Comparison of ENCODE assay signal across 8 cellular contexts in the genomic region with DNA sequence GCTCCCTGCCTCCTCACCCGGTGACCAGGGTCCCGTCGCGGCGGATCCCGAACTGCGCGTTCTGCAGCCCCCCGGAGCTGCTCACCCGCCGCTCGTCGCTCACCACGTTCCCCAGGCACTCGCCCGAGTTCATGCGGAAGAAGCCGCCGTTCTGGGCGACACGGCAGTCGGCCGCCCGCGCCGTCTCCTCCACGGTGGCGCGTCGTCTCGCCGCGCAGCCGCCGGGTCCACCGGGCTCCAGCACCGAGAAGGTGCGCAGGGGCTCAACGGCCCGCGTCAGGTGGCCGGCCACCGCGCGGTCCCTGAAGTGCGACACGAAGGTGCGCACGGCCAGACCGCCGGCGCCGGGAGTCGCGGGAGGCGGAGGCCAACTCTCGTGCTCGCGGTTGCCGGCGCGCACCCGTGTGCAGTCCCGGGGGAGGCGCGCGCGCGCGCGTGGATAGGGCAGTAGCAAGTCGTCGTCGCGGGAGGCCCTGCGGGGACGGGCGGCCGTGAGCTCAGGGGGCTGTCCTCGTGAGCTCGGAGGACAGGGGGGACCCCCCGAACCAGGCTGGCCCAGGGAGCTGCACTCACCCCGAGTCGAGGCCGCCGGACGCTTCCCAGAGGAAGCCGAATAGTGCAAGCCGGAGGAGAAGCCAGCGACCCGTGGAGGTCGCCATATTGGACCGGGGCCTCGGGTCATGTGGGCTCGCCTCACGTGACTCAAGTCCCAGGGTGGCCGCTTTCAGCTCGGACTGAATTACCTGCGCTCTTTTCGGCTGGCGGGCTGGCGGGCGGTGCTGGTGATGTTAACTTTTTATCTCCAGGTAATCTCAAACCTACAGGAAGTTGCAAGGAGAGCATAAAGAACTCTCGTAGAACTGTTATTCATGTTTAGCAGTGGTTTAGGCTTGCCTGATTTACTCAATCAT. TPM values are rescaled to one million over a fixed set of nuclear protein-coding genes. Genes with fewer than 3 reads are reported as not detected.
DNase-seq lines count a peak whose midpoint lies in the region; ATAC-seq, FAIRE-seq and TF ChIP-seq lines count a peak whose summit lies in the region.

A gene with protein sequence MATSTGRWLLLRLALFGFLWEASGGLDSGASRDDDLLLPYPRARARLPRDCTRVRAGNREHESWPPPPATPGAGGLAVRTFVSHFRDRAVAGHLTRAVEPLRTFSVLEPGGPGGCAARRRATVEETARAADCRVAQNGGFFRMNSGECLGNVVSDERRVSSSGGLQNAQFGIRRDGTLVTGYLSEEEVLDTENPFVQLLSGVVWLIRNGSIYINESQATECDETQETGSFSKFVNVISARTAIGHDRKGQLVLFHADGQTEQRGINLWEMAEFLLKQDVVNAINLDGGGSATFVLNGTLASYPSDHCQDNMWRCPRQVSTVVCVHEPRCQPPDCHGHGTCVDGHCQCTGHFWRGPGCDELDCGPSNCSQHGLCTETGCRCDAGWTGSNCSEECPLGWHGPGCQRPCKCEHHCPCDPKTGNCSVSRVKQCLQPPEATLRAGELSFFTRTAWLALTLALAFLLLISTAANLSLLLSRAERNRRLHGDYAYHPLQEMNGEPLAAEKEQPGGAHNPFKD (minus strand): TSS at position 680 of the 911 bp plus-strand sequence. CDS start 21 bp downstream, at position 659.

- peak; percentile 88 for ATAC-seq in HG03442 (IDR thresholded peaks at IDR 0.05; ENCODE audit: unreplicated experiment)
- ATAC-seq in right lobe of liver: peak; percentile 89 to 97 (median 95)

- TF ChIP-seq CTCF in dorsolateral prefrontal cortex (IDR thresholded peaks at IDR 0.05 in 54 of 56, conservative IDR thresholded peaks at IDR 0.05 in 2 of 56; ENCODE audit: low read depth in 1 of 56, partially characterized antibody in 56 of 56) (peak in 26 of 56 donors; percentile 6 to 50 (median 28)), right lobe of liver (IDR thresholded peaks at IDR 0.05) (no peak)

- peak within 1 kb of the TSS; percentile 95 for H3K4me2 ChIP-seq in BLaER1

- peak; percentile 48 for TF ChIP-seq POLR2A in right lobe of liver (IDR thresholded peaks at IDR 0.05)

- H3K36me3 Mint-ChIP-seq in activated CD4-positive, alpha-beta memory T cell treated with anti-CD3 and anti-CD28 coated beads for 36 hours: peaks cover 3% of the 10 kb centered on the region

- intact Hi-C loops in activated CD4-positive, alpha-beta memory T cell treated with anti-CD3 and anti-CD28 coated beads for 36 hours (cut with micrococcal nuclease): loop anchor here (2.0 to 5.0 kb wide), 2 partner anchors 39 to 65 kb away; a partner anchor contains a TSS
- intact Hi-C loops in dorsolateral prefrontal cortex (cut with DNase I) (loop anchor here (5.0 to 10.0 kb wide), 4 partner anchors 39 to 339 kb away; a partner anchor contains a TSS), right lobe of liver (cut with DNase I) (no loop called here)

- H3K9me3 Mint-ChIP-seq in activated CD4-positive, alpha-beta memory T cell treated with anti-CD3 and anti-CD28 coated beads for 36 hours: no peaks in the 10 kb centered on the region

- H3K9ac ChIP-seq in BLaER1: peak within 1 kb of the TSS; percentile 80

- peak; percentile 97 for FAIRE-seq in GM19239 (lab: Jason Lieb, UNC)

- peaks cover 20% of the 10 kb centered on the region for H3K4me1 Mint-ChIP-seq in activated CD4-positive, alpha-beta memory T cell treated with anti-CD3 and anti-CD28 coated beads for 36 hours (ENCODE audit: low read depth)

- no peaks in the 10 kb centered on the region for H3K27me3 Mint-ChIP-seq in activated CD4-positive, alpha-beta memory T cell treated with anti-CD3 and anti-CD28 coated beads for 36 hours

- peaks cover 24% of the 10 kb centered on the region for H3K4me1 ChIP-seq in BLaER1
- peaks cover 0 to 7% (median 2%) of the 10 kb centered on the region in 4 donors for H3K4me1 ChIP-seq in right lobe of liver

- H3K27ac Mint-ChIP-seq in activated CD4-positive, alpha-beta memory T cell treated with anti-CD3 and anti-CD28 coated beads for 36 hours: peak within 1 kb of the TSS; percentile 79

- POLR2A ChIA-PET in activated CD4-positive, alpha-beta memory T cell treated with anti-CD3 and anti-CD28 coated beads for 36 hours (lab: Charles Lee): interaction anchor here (0.6 to 1.3 kb wide), 3 partner anchors 12 to 265 kb away, joined by 3 to 4 read pairs (median 3); no protein-coding TSS in a partner anchor

- peaks cover 18% of the 10 kb centered on the region for H3K36me3 ChIP-seq in BLaER1
- no peaks in the 10 kb centered on the region for H3K36me3 ChIP-seq in right lobe of liver

- H3K27ac ChIP-seq in BLaER1 (peak within 1 kb of the TSS; percentile 77), dorsolateral prefrontal cortex (peak within 1 kb of the TSS in 58 of 59 donors; percentile 7 to 92 (median 80)), right lobe of liver (peak within 1 kb of the TSS in 2 of 3 donors; percentile 16 to 65)

- H3K9me3 ChIP-seq in BLaER1 (no peaks in the 10 kb centered on the region), right lobe of liver (no peaks in the 10 kb centered on the region)

- H3K27me3 ChIP-seq in BLaER1: no peaks in the 10 kb centered on the region
- H3K27me3 ChIP-seq in dorsolateral prefrontal cortex: no peaks in the 10 kb centered on the region
- no peaks in the 10 kb centered on the region for H3K27me3 ChIP-seq in right lobe of liver

- peak within 1 kb of the TSS; percentile 83 for H3K4me3 ChIP-seq in BLaER1
- peak within 1 kb of the TSS; percentile 38 to 97 (median 85) for H3K4me3 ChIP-seq in dorsolateral prefrontal cortex
- peak within 1 kb of the TSS; percentile 72 to 95 (median 75) for H3K4me3 ChIP-seq in right lobe of liver

- H3K4me3 Mint-ChIP-seq in activated CD4-positive, alpha-beta memory T cell treated with anti-CD3 and anti-CD28 coated beads for 36 hours: peak within 1 kb of the TSS; percentile 84

- CTCF ChIA-PET in activated CD4-positive, alpha-beta memory T cell treated with anti-CD3 and anti-CD28 coated beads for 36 hours (lab: Charles Lee): no interaction called here

- WGBS in right lobe of liver (ENCODE audit: insufficient coverage, low coverage, low lambda C conversion rate, missing lambda C conversion rate): 3% methylated on average over 6 of the region's 104 CpGs

- DNase-seq in GM19239 (ENCODE audit: insufficient read length, low spot score) (peak; percentile 95), NCI-H748 (lab: John Stamatoyannopoulos, UW; ENCODE audit: unreplicated experiment) (peak; percentile 75), dorsolateral prefrontal cortex (peak; percentile 92 to 97 (median 94)), right lobe of liver (peak; percentile 89 to 92 (median 92))
- peak; percentile 89 for DNase-seq in activated CD4-positive, alpha-beta memory T cell treated with anti-CD3 and anti-CD28 coated beads for 36 hours
- DNase-seq in stimulated activated CD4-positive, alpha-beta T cell treated with anti-CD3 and anti-CD28 coated beads, Interleukin-4, amount 100 ng/mL, for 1 hour: peak; percentile 84

- no peaks in the 10 kb centered on the region for H4K20me1 ChIP-seq in BLaER1

RNA-seq across cellular contexts. Expression of the gene that starts here (rescaled TPM):
- total RNA-seq in activated CD4-positive, alpha-beta memory T cell treated with anti-CD3 and anti-CD28 coated beads for 36 hours: 1 to 10 TPM; 7.6 to 7.8 TPM
- total RNA-seq in dorsolateral prefrontal cortex (10 to 100 TPM; 29.1 to 81.0 (median 49.0) TPM), right lobe of liver (10 to 100 TPM in 2 of 6 experiments, 1 to 10 TPM in 4; 6.6 to 22.1 (median 8.4) TPM)

Comparison
In these comparisons a context has a peak if more than half of its experiments do, and no peak if none do; other contexts are left out.
1. Peak in every context shown above with its lines: DNase-seq, ATAC-seq, H3K4me3 ChIP-seq and H3K27ac ChIP-seq.
2. intact Hi-C loops: an anchor here in activated CD4-positive, alpha-beta memory T cell treated with anti-CD3 and anti-CD28 coated beads for 36 hours (2.0 to 5.0 kb wide) and dorsolateral prefrontal cortex (5.0 to 10.0 kb wide); none called in right lobe of liver.